13 cellular contexts compared by ENCODE assay signal in genomic region chr3:128482175-128482856, GRCh38. TPM values are rescaled to one million over a fixed set of nuclear protein-coding genes. Genes with fewer than 3 reads are reported as not detected.
A peak's percentile ranks its signal among the peaks of the same experiment; 100 is the strongest.
DNase-seq lines count a peak whose midpoint lies in the region; TF ChIP-seq lines count a peak whose summit lies in the region.
"Had no signal": no experiment of that assay in that cellular context is flagged by ENCODE, and none has a peak within 500 bp of the region (broad histone marks: within the 10 kb centered on the region; RNA-seq: fewer than 3 reads in every experiment).

No MANE protein-coding gene starts in this region.

- H3K27me3 Mint-ChIP-seq in neural crest cell (ENCODE audit: low read depth), result peaks cover 100% of the 10 kb centered on the region

- POLR2A ChIA-PET in A673 (lab: Charles Lee; ENCODE audit: low non-redundant PET), result no interaction called here

- H3K27ac Mint-ChIP-seq in neural crest cell (ENCODE audit: unreplicated experiment), result no peak overlapping the region

- peak overlapping the region; percentile 47 for H3K4me3 Mint-ChIP-seq in neural crest cell

- H3K27me3 ChIP-seq in A673 (replicated peaks; ENCODE audit: insufficient read depth, low read depth, low read length, poor library complexity), result no peaks in the 10 kb centered on the region
- H3K27me3 ChIP-seq in HUES6 (ENCODE audit: control insufficient read depth, insufficient read depth, low read length), result peaks cover 100% of the 10 kb centered on the region

- H3K4me1 ChIP-seq in A673 (ENCODE audit: insufficient read depth, low read length, poor library complexity, severe bottlenecking), result no peaks in the 10 kb centered on the region
- H3K4me1 ChIP-seq in HUES6 (ENCODE audit: control insufficient read depth, insufficient read depth, low read length), result peaks cover 53% of the 10 kb centered on the region

- H3K9me3 ChIP-seq in A673 (ENCODE audit: low read depth, low read length, poor library complexity, severe bottlenecking) (no peaks in the 10 kb centered on the region), HUES6 (ENCODE audit: control insufficient read depth, insufficient read depth, low read depth, low read length) (no peaks in the 10 kb centered on the region)
- H3K9me3 ChIP-seq: breast epithelium had no signal

- H3K4me3 ChIP-seq in A673 (ENCODE audit: low read depth, low read length, poor library complexity, severe bottlenecking) (no peak overlapping the region), HUES6 (ENCODE audit: low read depth, low read length) (peak overlapping the region; percentile 49), fibroblast of pulmonary artery (replicated peaks; ENCODE audit: low read depth, low read length) (peak overlapping the region; percentile 33)
- H3K4me3 ChIP-seq: breast epithelium had no signal

- CTCF ChIA-PET in A673 (lab: Charles Lee), result no interaction called here

- DNase-seq in A673 (ENCODE audit: low spot score) (no peak), fibroblast of pulmonary artery (ENCODE audit: low read depth) (no peak), neural crest cell (ENCODE audit: low read depth, low spot score) (no peak), cerebellum (ENCODE audit: low spot score) (no peak), OCI-M2 (lab: John Stamatoyannopoulos, UW; ENCODE audit: unreplicated experiment) (no peak), SW 1271 (lab: John Stamatoyannopoulos, UW) (no peak)
- DNase-seq in activated CD8-positive, alpha-beta memory T cell treated with anti-CD3 and anti-CD28 coated beads for 24 hours, result no peak
- DNase-seq: NCI-H146; nucleus accumbens; stimulated activated CD4-positive, alpha-beta T cell treated with anti-CD3 and anti-CD28 coated beads, Interleukin-4, amount 100 ng/mL, for 1 hour had no signal

- no peaks in the 10 kb centered on the region for H3K9me3 Mint-ChIP-seq in neural crest cell

- H3K36me3 ChIP-seq in A673 (ENCODE audit: insufficient read depth, low read length, poor library complexity, severe bottlenecking) (peaks cover 8% of the 10 kb centered on the region), HUES6 (ENCODE audit: control insufficient read depth, insufficient read depth, low read length) (no peaks in the 10 kb centered on the region)
- H3K36me3 ChIP-seq: breast epithelium had no signal

- no peaks in the 10 kb centered on the region for H3K36me3 Mint-ChIP-seq in neural crest cell (ENCODE audit: low read depth)

- intact Hi-C loops in A673 (cut with micrococcal nuclease; ENCODE audit: unreplicated experiment), result no loop called here

- BruUV-seq in A673 (replicated peaks; lab: Mats Ljungman, UMichigan), result no TSS peak

- H3K27ac ChIP-seq in A673 (ENCODE audit: low read depth, low read length, poor library complexity, severe bottlenecking), result peak overlapping the region; percentile 37
- no peak overlapping the region for H3K27ac ChIP-seq in HUES6 (ENCODE audit: low read depth, low read length)
- H3K27ac ChIP-seq: epithelial cell of prostate had no signal

- no peak for TF ChIP-seq CTCF in A673 (conservative IDR thresholded peaks at IDR 0.05; ENCODE audit: low read depth, low read length)
- TF ChIP-seq CTCF in fibroblast of pulmonary artery (IDR thresholded peaks at IDR 0.05; ENCODE audit: low read length, missing control alignments), result no peak
- no peak for TF ChIP-seq CTCF in neural crest cell (conservative IDR thresholded peaks at IDR 0.05)

- H3K4me1 Mint-ChIP-seq in neural crest cell, result peaks cover 22% of the 10 kb centered on the region

- H3K9ac ChIP-seq in HUES6 (ENCODE audit: low read length), result no peak overlapping the region

RNA-seq across cellular contexts. Expression of gene GATA2, which starts 10.7 kb away (rescaled TPM):
- 14.2 and 19.4 TPM in 2 replicates for total RNA-seq in A673 (2021)
- 0.30 and 0.52 TPM in 2 replicates for total RNA-seq in neural crest cell
- total RNA-seq in cerebellum, result 2.0 TPM

RNA-seq across cellular contexts. Expression of gene DNAJB8, which starts 15.6 kb away (rescaled TPM):
- not detected in 2 replicates for total RNA-seq in A673 (2021)
- not detected in 2 replicates for total RNA-seq in neural crest cell
- not detected for total RNA-seq in cerebellum
- total RNA-seq: breast epithelium had no signal
